In the genomic region with DNA sequence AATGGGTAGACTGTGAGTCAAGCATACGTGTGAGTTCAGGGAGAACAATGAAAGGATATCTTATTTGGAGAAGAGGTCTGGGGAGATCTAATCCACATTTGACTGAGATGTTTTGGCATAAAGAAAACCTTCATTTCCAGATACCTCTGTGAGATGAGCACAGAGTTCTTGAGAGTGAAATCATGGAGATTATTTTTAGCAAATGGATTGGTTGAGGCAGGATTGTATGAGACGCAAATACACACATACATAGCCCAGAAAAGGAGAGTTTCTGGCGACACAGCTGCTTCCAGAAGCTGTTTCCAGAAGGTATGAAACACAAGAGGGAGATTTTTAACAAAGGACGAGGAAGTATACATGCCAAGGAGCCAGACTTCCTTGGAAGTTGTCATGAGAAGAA, we compare ENCODE assay signal across 15 cellular contexts.
DNase-seq lines count a peak whose midpoint lies in the region; ATAC-seq, FAIRE-seq and TF ChIP-seq lines count a peak whose summit lies in the region.
"Had no signal": no experiment of that assay in that cellular context is flagged by ENCODE, and none has a peak within 500 bp of the region (broad histone marks: within the 10 kb centered on the region; RNA-seq: fewer than 3 reads in every experiment).

No MANE protein-coding gene starts in this region.

- no peak overlapping the region for H2AFZ ChIP-seq in keratinocyte (ENCODE audit: control insufficient read depth, low read length)
- H2AFZ ChIP-seq: GM23338 had no signal

- 72 to 81% methylated on average over 4 of the region's 4 CpGs for WGBS in upper lobe of left lung, 2 donors

- H3K4me2 ChIP-seq in keratinocyte (ENCODE audit: control insufficient read depth, extremely low read depth, insufficient read depth, low read depth, low read length), result no peak overlapping the region
- H3K4me2 ChIP-seq: BLaER1 treated with 17β-estradiol and CSF1 and Interleukin-3, amounts not matched to agents 10 nM and 100 nM; GM23338 had no signal

- peak overlapping the region in 4 of 5 experiments; percentile 1 to 67 (median 56) for H3K27ac Mint-ChIP-seq in brain
- H3K27ac Mint-ChIP-seq: CD4-positive, CD25-positive, alpha-beta regulatory T cell; GM23338 had no signal

- no peaks in the 10 kb centered on the region for H3K9me1 ChIP-seq in keratinocyte (ENCODE audit: control insufficient read depth, extremely low read depth, insufficient read depth, low read length)

- ATAC-seq in gastrocnemius medialis (peak in 1 of 2 donors; percentile 47), upper lobe of left lung (ENCODE audit: low FRiP score in 2 of 2) (no peak), GM18502 (IDR thresholded peaks at IDR 0.05; ENCODE audit: poor library complexity, unreplicated experiment) (no peak)
- ATAC-seq: GM23338 had no signal

- TF ChIP-seq POLR2A in gastrocnemius medialis (IDR thresholded peaks at IDR 0.05), result no peak
- TF ChIP-seq POLR2A in upper lobe of left lung (IDR thresholded peaks at IDR 0.05), result no peak

- TF ChIP-seq CTCF in brain (conservative IDR thresholded peaks at IDR 0.05), result no peak
- no peak for TF ChIP-seq CTCF in keratinocyte (optimal IDR thresholded peaks at IDR 0.05 in 1 of 3, IDR thresholded peaks at IDR 0.05 in 1 of 3, conservative IDR thresholded peaks at IDR 0.05 in 1 of 3; ENCODE audit: extremely low read depth in 1 of 3, insufficient read depth in 2 of 3, low read length in 3 of 3)
- no peak for TF ChIP-seq CTCF in gastrocnemius medialis (IDR thresholded peaks at IDR 0.05 in 4 of 5, conservative IDR thresholded peaks at IDR 0.05 in 1 of 5)
- TF ChIP-seq CTCF in upper lobe of left lung (IDR thresholded peaks at IDR 0.05), result no peak

- dilution Hi-C loops in keratinocyte (cut with MboI; ENCODE audit: extremely low pct_ligation_motif_present, low sequenced_read_pairs), result no loop called here

- H3K9me3 Mint-ChIP-seq in brain, result peaks cover 0 to 8% (median 0%) of the 10 kb centered on the region in 5 experiments
- H3K9me3 Mint-ChIP-seq: GM23338 had no signal

- no peaks in the 10 kb centered on the region for H4K20me1 ChIP-seq in keratinocyte (ENCODE audit: control insufficient read depth, extremely low read depth, insufficient read depth, low read length)
- H4K20me1 ChIP-seq: BLaER1 treated with 17β-estradiol and CSF1 and Interleukin-3, amounts not matched to agents 10 nM and 100 nM had no signal

- H3K4me3 ChIP-seq in keratinocyte (ENCODE audit: control insufficient read depth in 2 of 3, extremely low read depth in 1 of 3, insufficient read depth in 2 of 3, low read depth in 1 of 3, low read length in 3 of 3) (no peak overlapping the region), gastrocnemius medialis (no peak overlapping the region), upper lobe of left lung (no peak overlapping the region)
- H3K4me3 ChIP-seq: BLaER1 treated with 17β-estradiol and CSF1 and Interleukin-3, amounts not matched to agents 10 nM and 100 nM; GM23338 had no signal

- H3K36me3 Mint-ChIP-seq in brain, result peaks cover 27% of the 10 kb centered on the region
- H3K36me3 Mint-ChIP-seq: CD4-positive, CD25-positive, alpha-beta regulatory T cell had no signal

- intact Hi-C loops in gastrocnemius medialis (cut with DNase I; ENCODE audit: low total_unique reads), result no loop called here

- H3K9me3 ChIP-seq in keratinocyte (ENCODE audit: control insufficient read depth, low read depth, low read length) (peaks cover 3% of the 10 kb centered on the region), gastrocnemius medialis (no peaks in the 10 kb centered on the region), upper lobe of left lung (no peaks in the 10 kb centered on the region)
- H3K9me3 ChIP-seq: BLaER1 treated with 17β-estradiol and CSF1 and Interleukin-3, amounts not matched to agents 10 nM and 100 nM had no signal

- H3K36me3 ChIP-seq in keratinocyte (ENCODE audit: control insufficient read depth in 2 of 2, extremely low read depth in 1 of 2, insufficient read depth in 2 of 2, low read length in 2 of 2), result no peaks in the 10 kb centered on the region
- no peaks in the 10 kb centered on the region for H3K36me3 ChIP-seq in gastrocnemius medialis
- no peaks in the 10 kb centered on the region for H3K36me3 ChIP-seq in upper lobe of left lung
- H3K36me3 ChIP-seq: BLaER1 treated with 17β-estradiol and CSF1 and Interleukin-3, amounts not matched to agents 10 nM and 100 nM had no signal

- peaks cover 55% of the 10 kb centered on the region for H3K4me1 Mint-ChIP-seq in brain
- H3K4me1 Mint-ChIP-seq: CD4-positive, CD25-positive, alpha-beta regulatory T cell; GM23338 had no signal

- H3K27ac ChIP-seq in keratinocyte (ENCODE audit: control insufficient read depth, insufficient read depth, low read length) (no peak overlapping the region), gastrocnemius medialis (peak overlapping the region; percentile 35 to 67 (median 53)), temporal lobe (ENCODE audit: low read depth, low read length) (peak overlapping the region; percentile 25), upper lobe of left lung (no peak overlapping the region)
- H3K27ac ChIP-seq: BLaER1 treated with 17β-estradiol and CSF1 and Interleukin-3, amounts not matched to agents 10 nM and 100 nM had no signal

- no peak overlapping the region for H3K4me3 Mint-ChIP-seq in brain
- H3K4me3 Mint-ChIP-seq: CD4-positive, CD25-positive, alpha-beta regulatory T cell; GM23338 had no signal

- DNase-seq in keratinocyte (ENCODE audit: low read depth, low spot score), result no peak
- no peak for DNase-seq in gastrocnemius medialis
- DNase-seq in upper lobe of left lung, result no peak
- no peak for DNase-seq in effector CD8-positive, alpha-beta T cell (lab: John Stamatoyannopoulos, UW)
- DNase-seq: 8988T; AML-193; CD4-positive, CD25-positive, alpha-beta regulatory T cell; DMS 273 treated with DMSO at 0.1 percent for 48 hours; H7 had no signal

- no peak for TF ChIP-seq EP300 in upper lobe of left lung (IDR thresholded peaks at IDR 0.05)

- in situ Hi-C loops in gastrocnemius medialis (cut with MboI; ENCODE audit: low sequenced_read_pairs in 4 of 4), result no loop called here

- no peaks in the 10 kb centered on the region for H3K27me3 Mint-ChIP-seq in brain

- H3K79me2 ChIP-seq in keratinocyte (ENCODE audit: control insufficient read depth, insufficient read depth, low read length), result no peaks in the 10 kb centered on the region

- no peak overlapping the region for H3K9ac ChIP-seq in keratinocyte (ENCODE audit: control insufficient read depth, extremely low read depth, insufficient read depth, low read length)
- H3K9ac ChIP-seq: BLaER1 treated with 17β-estradiol and CSF1 and Interleukin-3, amounts not matched to agents 10 nM and 100 nM had no signal

- H3K27me3 ChIP-seq in keratinocyte (ENCODE audit: control insufficient read depth, extremely low read depth, insufficient read depth, low read length) (no peaks in the 10 kb centered on the region), gastrocnemius medialis (no peaks in the 10 kb centered on the region), upper lobe of left lung (no peaks in the 10 kb centered on the region)
- H3K27me3 ChIP-seq: BLaER1 treated with 17β-estradiol and CSF1 and Interleukin-3, amounts not matched to agents 10 nM and 100 nM had no signal

- peak; percentile 61 for FAIRE-seq in keratinocyte (lab: Jason Lieb, UNC)
- FAIRE-seq: GM18507 had no signal

- H3K4me1 ChIP-seq in keratinocyte (ENCODE audit: control insufficient read depth, extremely low read depth, insufficient read depth, low read length) (peaks cover 35% of the 10 kb centered on the region), gastrocnemius medialis (peaks cover 64 to 65% of the 10 kb centered on the region in 2 donors), upper lobe of left lung (peaks cover 0 to 7% (median 3%) of the 10 kb centered on the region in 4 donors)

Comparison
In these comparisons a context has a peak if more than half of its experiments do, and no peak if none do; other contexts are left out.
1. H3K27ac ChIP-seq: peak in gastrocnemius medialis (4 of 4) and temporal lobe (single experiment); none in keratinocyte (single experiment) and upper lobe of left lung (0 of 4).